ENCODE assay signal across 17 cellular contexts in genomic region chr1:201566529-201566823, GRCh38. TPM values are rescaled to one million over a fixed set of nuclear protein-coding genes. Genes with fewer than 3 reads are reported as not detected.
DNase-seq lines count a peak whose midpoint lies in the region; ATAC-seq and TF ChIP-seq lines count a peak whose summit lies in the region.
"Had no signal": no experiment of that assay in that cellular context is flagged by ENCODE, and none has a peak within 500 bp of the region (broad histone marks: within the 10 kb centered on the region; RNA-seq: fewer than 3 reads in every experiment).

No MANE protein-coding gene starts in this region.

- H3K27me3 ChIP-seq in BLaER1 treated with 17β-estradiol and CSF1 and Interleukin-3, amounts not matched to agents 10 nM and 100 nM = no peaks in the 10 kb centered on the region
- H3K27me3 ChIP-seq in dorsolateral prefrontal cortex (no peaks in the 10 kb centered on the region), smooth muscle cell (ENCODE audit: low read depth) (no peaks in the 10 kb centered on the region), gastrocnemius medialis (no peaks in the 10 kb centered on the region), brain microvascular endothelial cell (replicated peaks) (no peaks in the 10 kb centered on the region)

- H3K4me3 Mint-ChIP-seq in activated T-helper 17 cell treated with anti-CD3 and anti-CD28 coated beads, Interleukin-2, amount 50 U/mL, for 72 hours = no peak overlapping the region
- H3K4me3 Mint-ChIP-seq in activated naive CD4-positive, alpha-beta T cell treated with anti-CD3 and anti-CD28 coated beads for 36 hours = no peak overlapping the region
- H3K4me3 Mint-ChIP-seq: CD4-positive, CD25-positive, alpha-beta regulatory T cell; GM23338 had no signal

- no peak overlapping the region for H3K4me3 ChIP-seq in BLaER1 treated with 17β-estradiol and CSF1 and Interleukin-3, amounts not matched to agents 10 nM and 100 nM
- H3K4me3 ChIP-seq in dorsolateral prefrontal cortex (peak overlapping the region in 3 of 59 donors; percentile 3 to 27 (median 12)), smooth muscle cell (no peak overlapping the region), gastrocnemius medialis (no peak overlapping the region), brain microvascular endothelial cell (ENCODE audit: low read depth, low read length) (no peak overlapping the region)
- H3K4me3 ChIP-seq: GM23338, PC-9 had no signal

- H3K4me1 ChIP-seq in BLaER1 treated with 17β-estradiol and CSF1 and Interleukin-3, amounts not matched to agents 10 nM and 100 nM = peaks cover 59 to 80% (median 76%) of the 10 kb centered on the region in 10 experiments
- peaks cover 3% of the 10 kb centered on the region for H3K4me1 ChIP-seq in smooth muscle cell (ENCODE audit: low read depth)
- peaks cover 7 to 15% of the 10 kb centered on the region in 2 donors for H3K4me1 ChIP-seq in gastrocnemius medialis

- no peaks in the 10 kb centered on the region for H3K27me3 Mint-ChIP-seq in activated T-helper 17 cell treated with anti-CD3 and anti-CD28 coated beads, Interleukin-2, amount 50 U/mL, for 72 hours
- H3K27me3 Mint-ChIP-seq in activated naive CD4-positive, alpha-beta T cell treated with anti-CD3 and anti-CD28 coated beads for 36 hours (ENCODE audit: low read depth) = no peaks in the 10 kb centered on the region
- H3K27me3 Mint-ChIP-seq: CD4-positive, CD25-positive, alpha-beta regulatory T cell had no signal

- DNase-seq in dorsolateral prefrontal cortex (no peak), smooth muscle cell (lab: John Stamatoyannopoulos, UW; ENCODE audit: unreplicated experiment) (no peak), gastrocnemius medialis (no peak), brain microvascular endothelial cell (no peak)
- DNase-seq in activated naive CD4-positive, alpha-beta T cell treated with anti-CD3 and anti-CD28 coated beads for 36 hours = no peak
- DNase-seq: CD4-positive, CD25-positive, alpha-beta regulatory T cell; EL; KG1; NCI-H1048; NCI-H1436 treated with DMSO at 0.1 percent for 48 hours; NCI-H2081 treated with DMSO at 0.1 percent for 48 hours; NCI-H510A; PC-9 had no signal

- H3K9me3 ChIP-seq in BLaER1 treated with 17β-estradiol and CSF1 and Interleukin-3, amounts not matched to agents 10 nM and 100 nM (replicated peaks in 1 of 11) = no peaks in the 10 kb centered on the region
- H3K9me3 ChIP-seq in smooth muscle cell (replicated peaks; ENCODE audit: low read depth) = no peaks in the 10 kb centered on the region
- H3K9me3 ChIP-seq in gastrocnemius medialis = no peaks in the 10 kb centered on the region

- no peaks in the 10 kb centered on the region for H3K9me3 Mint-ChIP-seq in activated T-helper 17 cell treated with anti-CD3 and anti-CD28 coated beads, Interleukin-2, amount 50 U/mL, for 72 hours
- H3K9me3 Mint-ChIP-seq in activated naive CD4-positive, alpha-beta T cell treated with anti-CD3 and anti-CD28 coated beads for 36 hours = no peaks in the 10 kb centered on the region
- H3K9me3 Mint-ChIP-seq: CD4-positive, CD25-positive, alpha-beta regulatory T cell; GM23338 had no signal

- WGBS in smooth muscle cell (ENCODE audit: low lambda C conversion rate) = 69% methylated on average over 2 of the region's 2 CpGs

- H3K27ac ChIP-seq in BLaER1 treated with 17β-estradiol and CSF1 and Interleukin-3, amounts not matched to agents 10 nM and 100 nM = peak overlapping the region in 1 of 11 experiments; percentile 34; a peak in 1 of 22 replicates
- peak overlapping the region; percentile 23 to 98 (median 93) for H3K27ac ChIP-seq in dorsolateral prefrontal cortex
- H3K27ac ChIP-seq in smooth muscle cell (ENCODE audit: low read depth) = no peak overlapping the region
- peak overlapping the region in 2 of 4 donors; percentile 0 to 27 for H3K27ac ChIP-seq in gastrocnemius medialis
- no peak overlapping the region for H3K27ac ChIP-seq in brain microvascular endothelial cell
- H3K27ac ChIP-seq: PC-9 had no signal

- H3F3A ChIP-seq in smooth muscle cell (ENCODE audit: low read depth) = peaks cover 4% of the 10 kb centered on the region

- H3K27ac Mint-ChIP-seq in activated T-helper 17 cell treated with anti-CD3 and anti-CD28 coated beads, Interleukin-2, amount 50 U/mL, for 72 hours = peak overlapping the region; percentile 13
- H3K27ac Mint-ChIP-seq in activated naive CD4-positive, alpha-beta T cell treated with anti-CD3 and anti-CD28 coated beads for 36 hours = no peak overlapping the region
- H3K27ac Mint-ChIP-seq: CD4-positive, CD25-positive, alpha-beta regulatory T cell; GM23338 had no signal

- CTCF ChIA-PET in activated naive CD4-positive, alpha-beta T cell treated with anti-CD3 and anti-CD28 coated beads for 36 hours (lab: Charles Lee) = no interaction called here

- no peak for TF ChIP-seq CTCF in dorsolateral prefrontal cortex (IDR thresholded peaks at IDR 0.05 in 54 of 56, conservative IDR thresholded peaks at IDR 0.05 in 2 of 56; ENCODE audit: low read depth in 1 of 56, partially characterized antibody in 56 of 56)
- TF ChIP-seq CTCF in smooth muscle cell (IDR thresholded peaks at IDR 0.05; ENCODE audit: borderline replicate concordance, insufficient read depth, poor library complexity, severe bottlenecking) = no peak
- no peak for TF ChIP-seq CTCF in gastrocnemius medialis (IDR thresholded peaks at IDR 0.05 in 4 of 5, conservative IDR thresholded peaks at IDR 0.05 in 1 of 5)
- TF ChIP-seq CTCF in brain microvascular endothelial cell (IDR thresholded peaks at IDR 0.05; ENCODE audit: low read depth, low read length, missing control alignments) = no peak

- intact Hi-C loops in dorsolateral prefrontal cortex (cut with DNase I) (loop anchor here in 1 of 2 donors (5.0 kb wide), 1 partner anchor 34 kb away; no protein-coding TSS in a partner anchor), gastrocnemius medialis (cut with DNase I; ENCODE audit: low total_unique reads) (no loop called here)
- intact Hi-C loops in activated naive CD4-positive, alpha-beta T cell treated with anti-CD3 and anti-CD28 coated beads for 36 hours (cut with micrococcal nuclease) = no loop called here

- no peak overlapping the region for H2AFZ ChIP-seq in smooth muscle cell (ENCODE audit: low read depth)
- H2AFZ ChIP-seq: GM23338, PC-9 had no signal

- in situ Hi-C loops in gastrocnemius medialis (cut with MboI; ENCODE audit: low sequenced_read_pairs in 4 of 4) (loop anchor here in 1 of 4 donors (10.0 kb wide), 1 partner anchor 228 kb away; no protein-coding TSS in a partner anchor), brain microvascular endothelial cell (cut with HindIII; ENCODE audit: low pct_ligation_motif_present, low sequenced_read_pairs) (no loop called here)

- H4K20me1 ChIP-seq in BLaER1 treated with 17β-estradiol and CSF1 and Interleukin-3, amounts not matched to agents 10 nM and 100 nM = peaks cover 0 to 100% (median 99%) of the 10 kb centered on the region in 11 experiments; a peak in 20 of 22 replicates
- peaks cover 41% of the 10 kb centered on the region for H4K20me1 ChIP-seq in smooth muscle cell (ENCODE audit: low read depth)

- H3K4me1 Mint-ChIP-seq in activated T-helper 17 cell treated with anti-CD3 and anti-CD28 coated beads, Interleukin-2, amount 50 U/mL, for 72 hours = no peaks in the 10 kb centered on the region
- no peaks in the 10 kb centered on the region for H3K4me1 Mint-ChIP-seq in activated naive CD4-positive, alpha-beta T cell treated with anti-CD3 and anti-CD28 coated beads for 36 hours (ENCODE audit: low read depth)
- H3K4me1 Mint-ChIP-seq: CD4-positive, CD25-positive, alpha-beta regulatory T cell had no signal

- no peaks in the 10 kb centered on the region for H3K36me3 Mint-ChIP-seq in activated T-helper 17 cell treated with anti-CD3 and anti-CD28 coated beads, Interleukin-2, amount 50 U/mL, for 72 hours (ENCODE audit: low read depth)
- H3K36me3 Mint-ChIP-seq in activated naive CD4-positive, alpha-beta T cell treated with anti-CD3 and anti-CD28 coated beads for 36 hours (ENCODE audit: low read depth) = no peaks in the 10 kb centered on the region
- H3K36me3 Mint-ChIP-seq: CD4-positive, CD25-positive, alpha-beta regulatory T cell had no signal

- ATAC-seq in activated T-helper 17 cell treated with anti-CD3 and anti-CD28 coated beads, Interleukin-2, amount 50 U/mL, for 72 hours (replicated peaks) = no peak
- no peak for ATAC-seq in gastrocnemius medialis
- ATAC-seq: HCT116 had no signal

- H3K4me2 ChIP-seq in BLaER1 treated with 17β-estradiol and CSF1 and Interleukin-3, amounts not matched to agents 10 nM and 100 nM = peak overlapping the region; percentile 34 to 81 (median 53)
- peak overlapping the region; percentile 52 for H3K4me2 ChIP-seq in smooth muscle cell
- H3K4me2 ChIP-seq: GM23338, PC-9 had no signal

- H3K36me3 ChIP-seq in BLaER1 treated with 17β-estradiol and CSF1 and Interleukin-3, amounts not matched to agents 10 nM and 100 nM = peaks cover 0 to 96% (median 43%) of the 10 kb centered on the region in 11 experiments; a peak in 18 of 22 replicates
- H3K36me3 ChIP-seq in smooth muscle cell (ENCODE audit: low read depth) = no peaks in the 10 kb centered on the region
- no peaks in the 10 kb centered on the region for H3K36me3 ChIP-seq in gastrocnemius medialis
- no peaks in the 10 kb centered on the region for H3K36me3 ChIP-seq in brain microvascular endothelial cell (replicated peaks)

- 0 out of 22 replicates have a peak overlapping the region, but pooled peaks of 1 of the 11 experiments have one; percentile 11 for H3K9ac ChIP-seq in BLaER1 treated with 17β-estradiol and CSF1 and Interleukin-3, amounts not matched to agents 10 nM and 100 nM
- no peak overlapping the region for H3K9ac ChIP-seq in smooth muscle cell (ENCODE audit: low read depth)

- peaks cover 84% of the 10 kb centered on the region for H3K79me2 ChIP-seq in smooth muscle cell (ENCODE audit: low read depth)

- no peak for TF ChIP-seq POLR2A in gastrocnemius medialis (IDR thresholded peaks at IDR 0.05)

RNA-seq across cellular contexts. Expression of gene NAV1, which starts 27.5 kb away (rescaled TPM):
- total RNA-seq in activated T-helper 17 cell treated with anti-CD3 and anti-CD28 coated beads, Interleukin-2, amount 50 U/mL, for 72 hours = 1 to 10 TPM in 1 of 2 donors, under 1 TPM in 1; 0.28 to 1.3 TPM
- 100 to 1,000 TPM in 17 of 120 experiments, 10 to 100 TPM in 103; 53.8 to 141 (median 77.6) TPM for total RNA-seq in dorsolateral prefrontal cortex
- 52.3 and 60.1 TPM in 2 replicates for total RNA-seq in smooth muscle cell
- 65.2 and 71.1 TPM in 2 replicates for polyA plus RNA-seq in smooth muscle cell
- total RNA-seq in activated naive CD4-positive, alpha-beta T cell treated with anti-CD3 and anti-CD28 coated beads for 36 hours = 1 to 10 TPM in 1 of 2 experiments, under 1 TPM in 1; 0.62 to 1.2 TPM
- 1 to 10 TPM; 4.2 to 9.1 (median 7.1) TPM for total RNA-seq in gastrocnemius medialis

RNA-seq across cellular contexts. Expression of gene CSRP1, which starts 59.6 kb away (rescaled TPM):
- 10 to 100 TPM; 25.0 to 51.1 TPM for total RNA-seq in activated T-helper 17 cell treated with anti-CD3 and anti-CD28 coated beads, Interleukin-2, amount 50 U/mL, for 72 hours
- 1,000 to 10,000 TPM in 2 of 120 experiments, 100 to 1,000 TPM in 118; 225 to 1,268 (median 522) TPM for total RNA-seq in dorsolateral prefrontal cortex
- 317 and 345 TPM in 2 replicates for total RNA-seq in smooth muscle cell
- polyA plus RNA-seq in smooth muscle cell = 202 and 215 TPM in 2 replicates
- 10 to 100 TPM; 35.7 to 36.6 TPM for total RNA-seq in activated naive CD4-positive, alpha-beta T cell treated with anti-CD3 and anti-CD28 coated beads for 36 hours
- 10 to 100 TPM; 22.7 to 91.1 (median 68.9) TPM for total RNA-seq in gastrocnemius medialis

Comparison
In these comparisons a context has a peak if more than half of its experiments do, and no peak if none do; other contexts are left out.
1. H3K27ac ChIP-seq: peak in dorsolateral prefrontal cortex (59 of 59); none in smooth muscle cell (single experiment) and brain microvascular endothelial cell (single experiment).